Comparison of ENCODE assay signal across 1 cellular context in the genomic region with DNA sequence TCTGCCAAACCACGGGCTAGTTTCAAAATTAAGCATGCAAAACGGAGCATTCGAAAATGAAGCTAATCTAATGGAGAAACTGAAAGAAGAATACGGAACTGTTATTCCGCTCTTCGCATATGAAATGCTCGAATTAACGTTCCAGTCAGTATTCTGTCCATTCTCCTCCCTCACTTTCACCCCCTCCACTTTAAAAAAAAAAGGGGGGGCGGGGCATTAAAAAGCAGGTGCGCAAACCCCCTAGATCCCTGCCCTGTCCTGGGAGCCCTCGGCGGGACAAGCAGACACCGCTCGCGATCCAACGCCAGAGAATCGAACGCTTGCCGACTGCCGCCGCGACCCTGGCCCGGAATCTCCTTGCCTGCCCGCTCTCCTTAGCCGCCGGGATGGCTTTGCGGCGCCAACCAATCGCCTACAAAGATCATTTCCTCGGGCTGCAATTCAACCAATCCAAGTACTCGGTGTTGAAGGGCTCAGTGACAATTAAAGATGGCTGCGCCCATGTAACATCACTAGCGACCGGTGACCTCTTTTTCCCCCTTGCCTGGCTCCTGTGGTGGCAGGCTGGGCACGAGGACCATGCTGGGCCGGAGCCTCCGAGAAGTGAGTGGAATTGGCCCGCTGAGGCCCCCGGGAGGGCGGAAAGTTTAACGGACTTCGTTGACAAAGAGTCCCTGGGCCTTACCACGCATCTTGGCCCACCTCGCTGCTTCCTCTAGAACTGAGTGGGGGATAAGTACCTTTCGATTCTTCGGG.
TF ChIP-seq lines count a peak whose summit lies in the region.

A gene with protein sequence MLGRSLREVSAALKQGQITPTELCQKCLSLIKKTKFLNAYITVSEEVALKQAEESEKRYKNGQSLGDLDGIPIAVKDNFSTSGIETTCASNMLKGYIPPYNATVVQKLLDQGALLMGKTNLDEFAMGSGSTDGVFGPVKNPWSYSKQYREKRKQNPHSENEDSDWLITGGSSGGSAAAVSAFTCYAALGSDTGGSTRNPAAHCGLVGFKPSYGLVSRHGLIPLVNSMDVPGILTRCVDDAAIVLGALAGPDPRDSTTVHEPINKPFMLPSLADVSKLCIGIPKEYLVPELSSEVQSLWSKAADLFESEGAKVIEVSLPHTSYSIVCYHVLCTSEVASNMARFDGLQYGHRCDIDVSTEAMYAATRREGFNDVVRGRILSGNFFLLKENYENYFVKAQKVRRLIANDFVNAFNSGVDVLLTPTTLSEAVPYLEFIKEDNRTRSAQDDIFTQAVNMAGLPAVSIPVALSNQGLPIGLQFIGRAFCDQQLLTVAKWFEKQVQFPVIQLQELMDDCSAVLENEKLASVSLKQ (plus strand): TSS at position 476 of the 756 bp plus-strand sequence. CDS start 104 bp downstream, at position 580.
A gene with protein sequence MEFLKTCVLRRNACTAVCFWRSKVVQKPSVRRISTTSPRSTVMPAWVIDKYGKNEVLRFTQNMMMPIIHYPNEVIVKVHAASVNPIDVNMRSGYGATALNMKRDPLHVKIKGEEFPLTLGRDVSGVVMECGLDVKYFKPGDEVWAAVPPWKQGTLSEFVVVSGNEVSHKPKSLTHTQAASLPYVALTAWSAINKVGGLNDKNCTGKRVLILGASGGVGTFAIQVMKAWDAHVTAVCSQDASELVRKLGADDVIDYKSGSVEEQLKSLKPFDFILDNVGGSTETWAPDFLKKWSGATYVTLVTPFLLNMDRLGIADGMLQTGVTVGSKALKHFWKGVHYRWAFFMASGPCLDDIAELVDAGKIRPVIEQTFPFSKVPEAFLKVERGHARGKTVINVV (minus strand): TSS at position 396 of the 756 bp plus-strand sequence. CDS start 477 bp downstream, outside the sequence.

TF ChIP-seq in A549, 52 proteins besides CTCF, POLR2A, EP300 and RAD21 (continued from another document):
- TF ChIP-seq, protein P1, sequence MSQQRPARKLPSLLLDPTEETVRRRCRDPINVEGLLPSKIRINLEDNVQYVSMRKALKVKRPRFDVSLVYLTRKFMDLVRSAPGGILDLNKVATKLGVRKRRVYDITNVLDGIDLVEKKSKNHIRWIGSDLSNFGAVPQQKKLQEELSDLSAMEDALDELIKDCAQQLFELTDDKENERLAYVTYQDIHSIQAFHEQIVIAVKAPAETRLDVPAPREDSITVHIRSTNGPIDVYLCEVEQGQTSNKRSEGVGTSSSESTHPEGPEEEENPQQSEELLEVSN (IDR thresholded peaks at IDR 0.05; ENCODE audit: borderline replicate concordance, low read depth) = no peak
- TF ChIP-seq POLR2AphosphoS2 (conservative IDR thresholded peaks at IDR 0.05; ENCODE audit: low read length) = no peak
- TF ChIP-seq HOXB5 (CRISPR knock-in tag; IDR thresholded peaks at IDR 0.05) = no peak
- TF ChIP-seq, protein P2, sequence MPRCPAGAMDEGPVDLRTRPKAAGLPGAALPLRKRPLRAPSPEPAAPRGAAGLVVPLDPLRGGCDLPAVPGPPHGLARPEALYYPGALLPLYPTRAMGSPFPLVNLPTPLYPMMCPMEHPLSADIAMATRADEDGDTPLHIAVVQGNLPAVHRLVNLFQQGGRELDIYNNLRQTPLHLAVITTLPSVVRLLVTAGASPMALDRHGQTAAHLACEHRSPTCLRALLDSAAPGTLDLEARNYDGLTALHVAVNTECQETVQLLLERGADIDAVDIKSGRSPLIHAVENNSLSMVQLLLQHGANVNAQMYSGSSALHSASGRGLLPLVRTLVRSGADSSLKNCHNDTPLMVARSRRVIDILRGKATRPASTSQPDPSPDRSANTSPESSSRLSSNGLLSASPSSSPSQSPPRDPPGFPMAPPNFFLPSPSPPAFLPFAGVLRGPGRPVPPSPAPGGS (IDR thresholded peaks at IDR 0.05) = no peak
- TF ChIP-seq SREBF2 (IDR thresholded peaks at IDR 0.05) = no peak
- TF ChIP-seq, protein P3, sequence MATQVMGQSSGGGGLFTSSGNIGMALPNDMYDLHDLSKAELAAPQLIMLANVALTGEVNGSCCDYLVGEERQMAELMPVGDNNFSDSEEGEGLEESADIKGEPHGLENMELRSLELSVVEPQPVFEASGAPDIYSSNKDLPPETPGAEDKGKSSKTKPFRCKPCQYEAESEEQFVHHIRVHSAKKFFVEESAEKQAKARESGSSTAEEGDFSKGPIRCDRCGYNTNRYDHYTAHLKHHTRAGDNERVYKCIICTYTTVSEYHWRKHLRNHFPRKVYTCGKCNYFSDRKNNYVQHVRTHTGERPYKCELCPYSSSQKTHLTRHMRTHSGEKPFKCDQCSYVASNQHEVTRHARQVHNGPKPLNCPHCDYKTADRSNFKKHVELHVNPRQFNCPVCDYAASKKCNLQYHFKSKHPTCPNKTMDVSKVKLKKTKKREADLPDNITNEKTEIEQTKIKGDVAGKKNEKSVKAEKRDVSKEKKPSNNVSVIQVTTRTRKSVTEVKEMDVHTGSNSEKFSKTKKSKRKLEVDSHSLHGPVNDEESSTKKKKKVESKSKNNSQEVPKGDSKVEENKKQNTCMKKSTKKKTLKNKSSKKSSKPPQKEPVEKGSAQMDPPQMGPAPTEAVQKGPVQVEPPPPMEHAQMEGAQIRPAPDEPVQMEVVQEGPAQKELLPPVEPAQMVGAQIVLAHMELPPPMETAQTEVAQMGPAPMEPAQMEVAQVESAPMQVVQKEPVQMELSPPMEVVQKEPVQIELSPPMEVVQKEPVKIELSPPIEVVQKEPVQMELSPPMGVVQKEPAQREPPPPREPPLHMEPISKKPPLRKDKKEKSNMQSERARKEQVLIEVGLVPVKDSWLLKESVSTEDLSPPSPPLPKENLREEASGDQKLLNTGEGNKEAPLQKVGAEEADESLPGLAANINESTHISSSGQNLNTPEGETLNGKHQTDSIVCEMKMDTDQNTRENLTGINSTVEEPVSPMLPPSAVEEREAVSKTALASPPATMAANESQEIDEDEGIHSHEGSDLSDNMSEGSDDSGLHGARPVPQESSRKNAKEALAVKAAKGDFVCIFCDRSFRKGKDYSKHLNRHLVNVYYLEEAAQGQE (IDR thresholded peaks at IDR 0.05) = no peak
- TF ChIP-seq, protein P4, sequence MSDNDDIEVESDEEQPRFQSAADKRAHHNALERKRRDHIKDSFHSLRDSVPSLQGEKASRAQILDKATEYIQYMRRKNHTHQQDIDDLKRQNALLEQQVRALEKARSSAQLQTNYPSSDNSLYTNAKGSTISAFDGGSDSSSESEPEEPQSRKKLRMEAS (IDR thresholded peaks at IDR 0.05) = peak; percentile 61
- TF ChIP-seq NR3C1 (IDR thresholded peaks at IDR 0.05) = no peak
- TF ChIP-seq HDAC2 (IDR thresholded peaks at IDR 0.05) = peak; percentile 50; the same call in 1 of the 2 replicates
- TF ChIP-seq, protein P5, sequence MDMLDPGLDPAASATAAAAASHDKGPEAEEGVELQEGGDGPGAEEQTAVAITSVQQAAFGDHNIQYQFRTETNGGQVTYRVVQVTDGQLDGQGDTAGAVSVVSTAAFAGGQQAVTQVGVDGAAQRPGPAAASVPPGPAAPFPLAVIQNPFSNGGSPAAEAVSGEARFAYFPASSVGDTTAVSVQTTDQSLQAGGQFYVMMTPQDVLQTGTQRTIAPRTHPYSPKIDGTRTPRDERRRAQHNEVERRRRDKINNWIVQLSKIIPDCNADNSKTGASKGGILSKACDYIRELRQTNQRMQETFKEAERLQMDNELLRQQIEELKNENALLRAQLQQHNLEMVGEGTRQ (IDR thresholded peaks at IDR 0.05) = no peak
- TF ChIP-seq, protein P6, sequence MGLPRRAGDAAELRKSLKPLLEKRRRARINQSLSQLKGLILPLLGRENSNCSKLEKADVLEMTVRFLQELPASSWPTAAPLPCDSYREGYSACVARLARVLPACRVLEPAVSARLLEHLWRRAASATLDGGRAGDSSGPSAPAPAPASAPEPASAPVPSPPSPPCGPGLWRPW (IDR thresholded peaks at IDR 0.05) = no peak
- no peak for TF ChIP-seq ESRRA (IDR thresholded peaks at IDR 0.05; ENCODE audit: borderline replicate concordance, low read length)
- no peak for TF ChIP-seq CHD4 (IDR thresholded peaks at IDR 0.05; ENCODE audit: borderline replicate concordance)
- TF ChIP-seq BHLHE40 (IDR thresholded peaks at IDR 0.05; ENCODE audit: low read depth, low read length) = no peak
- TF ChIP-seq EHF (CRISPR knock-in tag; IDR thresholded peaks at IDR 0.05) = no peak
- no peak for TF ChIP-seq ZC3H11A (IDR thresholded peaks at IDR 0.05)
- TF ChIP-seq CHD2 (IDR thresholded peaks at IDR 0.05; ENCODE audit: low read length, partially characterized antibody) = no peak
- peak; percentile 96 for TF ChIP-seq KDM5A (IDR thresholded peaks at IDR 0.05)
- TF ChIP-seq JUN (IDR thresholded peaks at IDR 0.05) = peak in 1 of 2 experiments; percentile 76; a peak in 3 of 5 replicates
- no peak for TF ChIP-seq RNF2 (IDR thresholded peaks at IDR 0.05; ENCODE audit: borderline replicate concordance, low read depth)
- TF ChIP-seq TP53 (CRISPR knock-in tag; IDR thresholded peaks at IDR 0.05) = no peak
- TF ChIP-seq JUNB (IDR thresholded peaks at IDR 0.05) = no peak
- TF ChIP-seq CBX8 (IDR thresholded peaks at IDR 0.05) = no peak
